In genomic region chr11:68677432-68677831, GRCh38 we compare ENCODE assay signal across 10 cellular contexts. TPM values are rescaled to one million over a fixed set of nuclear protein-coding genes. Genes with fewer than 3 reads are reported as not detected.
DNase-seq lines count a peak whose midpoint lies in the region; ATAC-seq and TF ChIP-seq lines count a peak whose summit lies in the region.
"Had no signal": no experiment of that assay in that cellular context is flagged by ENCODE, and none has a peak within 500 bp of the region (broad histone marks: within the 10 kb centered on the region; RNA-seq: fewer than 3 reads in every experiment).

No MANE protein-coding gene starts in this region.

- ATAC-seq in GM21619 (IDR thresholded peaks at IDR 0.05; ENCODE audit: unreplicated experiment), result no peak
- no peak for ATAC-seq in activated CD4-positive, CD25-positive, alpha-beta regulatory T cell treated with anti-CD3 and anti-CD28 coated beads, Interleukin-2, amount 50 U/mL, for 24 hours
- ATAC-seq: GM12878 had no signal

- WGBS in suprapubic skin, result 16% methylated on average over 6 of the region's 6 CpGs

- H3K4me3 Mint-ChIP-seq in chondrocyte (ENCODE audit: unreplicated experiment), result no peak overlapping the region

- TF ChIP-seq CTCF in chondrocyte (IDR thresholded peaks at IDR 0.05) (no peak), suprapubic skin (IDR thresholded peaks at IDR 0.05) (no peak)

- H3K27ac Mint-ChIP-seq in chondrocyte (ENCODE audit: unreplicated experiment), result no peak overlapping the region

- peaks cover 7% of the 10 kb centered on the region for H3K4me1 ChIP-seq in suprapubic skin

- peak; percentile 71 for DNase-seq in DMS 273 (lab: John Stamatoyannopoulos, UW; ENCODE audit: unreplicated experiment)
- peak; percentile 50 to 84 for DNase-seq in NCI-H524 (lab: John Stamatoyannopoulos, UW)
- DNase-seq in chondrocyte (ENCODE audit: low spot score), result peak; percentile 38
- peak; percentile 78 to 93 for DNase-seq in lung microvascular endothelial cell (ENCODE audit: low read depth in 2 of 2)
- DNase-seq in HuH-7.5 (ENCODE audit: low spot score), result no peak
- DNase-seq in suprapubic skin (ENCODE audit: low spot score in 2 of 2), result no peak

- H3K36me3 Mint-ChIP-seq in chondrocyte (ENCODE audit: low read depth), result peaks cover 1% of the 10 kb centered on the region

- no peak for TF ChIP-seq POLR2A in suprapubic skin (IDR thresholded peaks at IDR 0.05)

- H3K4me3 ChIP-seq in suprapubic skin, result no peak overlapping the region
- H3K4me3 ChIP-seq: GM12878 had no signal

- no peak for TF ChIP-seq EP300 in suprapubic skin (IDR thresholded peaks at IDR 0.05)

- H3K27ac ChIP-seq in suprapubic skin, result no peak overlapping the region
- H3K27ac ChIP-seq: VCaP had no signal

- H3K27me3 Mint-ChIP-seq in chondrocyte (ENCODE audit: low read depth), result peaks cover 10% of the 10 kb centered on the region

- H3K27me3 ChIP-seq in suprapubic skin, result peaks cover 6% of the 10 kb centered on the region

- no peaks in the 10 kb centered on the region for H3K9me3 Mint-ChIP-seq in chondrocyte (ENCODE audit: low read depth)

- H3K36me3 ChIP-seq in suprapubic skin, result no peaks in the 10 kb centered on the region

- H3K9me3 ChIP-seq in suprapubic skin, result no peaks in the 10 kb centered on the region

- peaks cover 12% of the 10 kb centered on the region for H3K4me1 Mint-ChIP-seq in chondrocyte (ENCODE audit: low read depth)

RNA-seq across cellular contexts. Expression of gene GAL, which starts 6.9 kb away (rescaled TPM):
- total RNA-seq in chondrocyte (0.74 to 1.9 TPM (median 0.90 TPM) in 3 replicates), lung microvascular endothelial cell (0.20 and 1.5 TPM in 2 replicates), suprapubic skin (100 to 1,000 TPM in 1 of 4 donors, 10 to 100 TPM in 2, 1 to 10 TPM in 1; 7.2 to 120 (median 29.8) TPM)
- total RNA-seq: GM12878 had no signal

Comparison
In these comparisons a context has a peak if more than half of its experiments do, and no peak if none do; other contexts are left out.
1. DNase-seq: peak in DMS 273 (single experiment), NCI-H524 (2 of 2), chondrocyte (single experiment) and lung microvascular endothelial cell (2 of 2); none in HuH-7.5 (single experiment) and suprapubic skin (0 of 2).